10 cellular contexts compared by ENCODE assay signal in genomic region chr4:87032884-87033533, GRCh38.
DNase-seq lines count a peak whose midpoint lies in the region; ATAC-seq, FAIRE-seq and TF ChIP-seq lines count a peak whose summit lies in the region.
"Had no signal": no experiment of that assay in that cellular context is flagged by ENCODE, and none has a peak within 500 bp of the region (broad histone marks: within the 10 kb centered on the region; RNA-seq: fewer than 3 reads in every experiment).

No MANE protein-coding gene starts in this region.

- H3K9me3 ChIP-seq in HUES64 (ENCODE audit: insufficient read depth, low read depth, low read length) (no peaks in the 10 kb centered on the region), HepG2 (ENCODE audit: low read length) (no peaks in the 10 kb centered on the region)

- H2AFZ ChIP-seq in HepG2 (ENCODE audit: low read length) = no peak overlapping the region

- CTCF ChIA-PET in HepG2 (lab: Yijun Ruan, JAX; ENCODE audit: low intra/inter-chr PET ratio, low total read pairs) = no interaction called here

- BruUV-seq in HepG2 (replicated peaks; lab: Mats Ljungman, UMichigan) = no TSS peak

- POLR2A ChIA-PET in HepG2 (lab: Yijun Ruan, JAX) = interaction anchor here (1.6 kb wide), 1 partner anchor 55 kb away, joined by 3 read pairs; no protein-coding TSS in a partner anchor

- DNase-seq in dermis blood vessel endothelial cell = peak; percentile 89
- peak; percentile 69 for DNase-seq in HepG2 (ENCODE audit: low spot score)
- no peak for DNase-seq in substantia nigra (lab: John Stamatoyannopoulos, UW)
- no peak for DNase-seq in NCI-H1105 (lab: John Stamatoyannopoulos, UW)
- DNase-seq in T-helper 2 cell = no peak
- DNase-seq: NCI-H1436, SW 1271 had no signal

- intact Hi-C loops in HepG2 (cut with micrococcal nuclease; ENCODE audit: unreplicated experiment) = no loop called here

- no peak for TF ChIP-seq POLR2A in HepG2 (IDR thresholded peaks at IDR 0.05; ENCODE audit: insufficient read depth in 1 of 2, low read depth in 2 of 2, low read length in 2 of 2)

- TF ChIP-seq RAD21 in HepG2 (CRISPR knock-in tag; IDR thresholded peaks at IDR 0.05) = no peak

- no peak for TF ChIP-seq CTCF in HepG2 (CRISPR knock-in tag; IDR thresholded peaks at IDR 0.05)

- peak overlapping the region; percentile 18; the same call in 1 of the 2 replicates for H3K4me2 ChIP-seq in HepG2 (ENCODE audit: low read depth, low read length)

- FAIRE-seq in HepG2 (lab: Jason Lieb, UNC) = peak; percentile 84

- H3K4me3 ChIP-seq in HUES64 (ENCODE audit: low read length) = no peak overlapping the region
- no peak overlapping the region for H3K4me3 ChIP-seq in HepG2 (replicated peaks in 1 of 3; ENCODE audit: insufficient read depth in 1 of 3, low read depth in 2 of 3, low read length in 3 of 3)

- peaks cover 27% of the 10 kb centered on the region for H4K20me1 ChIP-seq in HepG2 (ENCODE audit: insufficient read depth, low read length)

- H3K36me3 ChIP-seq in HUES64 (ENCODE audit: insufficient read depth, low read length) = no peaks in the 10 kb centered on the region
- no peaks in the 10 kb centered on the region for H3K36me3 ChIP-seq in HepG2 (replicated peaks in 1 of 2; ENCODE audit: control insufficient read depth in 1 of 2, insufficient read depth in 2 of 2, low read length in 2 of 2)

- H3K9ac ChIP-seq in HUES64 (ENCODE audit: low read depth, low read length) (no peak overlapping the region), HepG2 (ENCODE audit: insufficient read depth, low read depth, low read length) (no peak overlapping the region)

- in situ Hi-C loops in HepG2 (cut with HindIII; ENCODE audit: extremely low pct_ligation_motif_present, low pct_unique_long_range_greater_than_20kb) = no loop called here

- peak overlapping the region; percentile 61 for H3K27ac ChIP-seq in HUES64 (ENCODE audit: low read depth, low read length)
- H3K27ac ChIP-seq in HepG2 (ENCODE audit: extremely low read length, insufficient read depth, low read length) = peak overlapping the region; percentile 25
- H3K27ac ChIP-seq in substantia nigra (ENCODE audit: low read depth, low read length, poor library complexity, severe bottlenecking) = peak overlapping the region; percentile 63

- TF ChIP-seq EP300 in HepG2 (IDR thresholded peaks at IDR 0.05; ENCODE audit: low read depth in 2 of 2, low read length in 2 of 2) (no peak; a peak in 1 of 4 replicates), HepG2 (CRISPR knock-in tag; IDR thresholded peaks at IDR 0.05; ENCODE audit: borderline replicate concordance) (no peak)

- peaks cover 77% of the 10 kb centered on the region for H3K79me2 ChIP-seq in HepG2 (ENCODE audit: insufficient read depth, low read length)

- H3K27me3 ChIP-seq in HUES64 (ENCODE audit: insufficient read depth, low read length) (no peaks in the 10 kb centered on the region), HepG2 (ENCODE audit: control insufficient read depth in 1 of 2, insufficient read depth in 2 of 2, low read length in 2 of 2) (no peaks in the 10 kb centered on the region)

- peak; percentile 92 for ATAC-seq in HepG2
- no peak for ATAC-seq in GM18519 (IDR thresholded peaks at IDR 0.05; ENCODE audit: low FRiP score, unreplicated experiment)
- no peak for ATAC-seq in HG03175 (IDR thresholded peaks at IDR 0.05; ENCODE audit: unreplicated experiment)

- WGBS in HUES64 = 77% methylated on average over 3 of the region's 3 CpGs
- WGBS in HepG2 (ENCODE audit: low lambda C conversion rate) = 76% methylated on average over 3 of the region's 3 CpGs

- H3K4me1 ChIP-seq in HUES64 (ENCODE audit: insufficient read depth, low read length) (peaks cover 93% of the 10 kb centered on the region), HepG2 (ENCODE audit: insufficient read depth, low read length) (peaks cover 33% of the 10 kb centered on the region)

TF ChIP-seq in HepG2, 621 proteins besides CTCF, POLR2A, EP300 and RAD21:
- TF ChIP-seq ZNF770 (CRISPR knock-in tag; IDR thresholded peaks at IDR 0.05) = peak; percentile 93
- no peak for TF ChIP-seq ZNF768 (CRISPR knock-in tag; IDR thresholded peaks at IDR 0.05)
- 0 out of 2 replicates have a peak, but pooled peaks have one; percentile 19 for TF ChIP-seq ZMYM3 (CRISPR knock-in tag; IDR thresholded peaks at IDR 0.05)
- 0 out of 2 replicates have a peak, but pooled peaks have one; percentile 31 for TF ChIP-seq CEBPG (CRISPR knock-in tag; IDR thresholded peaks at IDR 0.05)
- TF ChIP-seq ZNF121 (CRISPR knock-in tag; IDR thresholded peaks at IDR 0.05) = peak; percentile 37
- peak; percentile 39 for TF ChIP-seq HNF4A (CRISPR knock-in tag; IDR thresholded peaks at IDR 0.05)
- TF ChIP-seq HNF4G (IDR thresholded peaks at IDR 0.05; ENCODE audit: borderline replicate concordance, low read depth, low read length) = peak; percentile 33; the same call in 1 of the 2 replicates
- TF ChIP-seq HNF4G (CRISPR knock-in tag; IDR thresholded peaks at IDR 0.05; ENCODE audit: borderline replicate concordance, low read depth) = no peak
- no peak for TF ChIP-seq NR2F1 (CRISPR knock-in tag; IDR thresholded peaks at IDR 0.05)
- no peak for TF ChIP-seq CSRNP1 (CRISPR knock-in tag; IDR thresholded peaks at IDR 0.05)
- TF ChIP-seq REPIN1 (CRISPR knock-in tag; IDR thresholded peaks at IDR 0.05; ENCODE audit: borderline replicate concordance, low read depth) = 0 out of 2 replicates have a peak, but pooled peaks have one; percentile 24
- TF ChIP-seq CEBPB (IDR thresholded peaks at IDR 0.05; ENCODE audit: borderline replicate concordance, low read depth, low read length) = peak; percentile 52; the same call in 1 of the 2 replicates
TF ChIP-seq in HepG2: peak in this region for 8.

Comparison
In these comparisons a context has a peak if more than half of its experiments do, and no peak if none do; other contexts are left out.
1. DNase-seq: peak in dermis blood vessel endothelial cell (single experiment) and HepG2 (single experiment); none in substantia nigra (0 of 49), NCI-H1105 (single experiment) and T-helper 2 cell (0 of 5).
2. Peak in every context shown above with its lines, with median percentiles within 50 percentile points of each other: H3K27ac ChIP-seq.